Comparison of ENCODE assay signal across 9 cellular contexts in the genomic region with DNA sequence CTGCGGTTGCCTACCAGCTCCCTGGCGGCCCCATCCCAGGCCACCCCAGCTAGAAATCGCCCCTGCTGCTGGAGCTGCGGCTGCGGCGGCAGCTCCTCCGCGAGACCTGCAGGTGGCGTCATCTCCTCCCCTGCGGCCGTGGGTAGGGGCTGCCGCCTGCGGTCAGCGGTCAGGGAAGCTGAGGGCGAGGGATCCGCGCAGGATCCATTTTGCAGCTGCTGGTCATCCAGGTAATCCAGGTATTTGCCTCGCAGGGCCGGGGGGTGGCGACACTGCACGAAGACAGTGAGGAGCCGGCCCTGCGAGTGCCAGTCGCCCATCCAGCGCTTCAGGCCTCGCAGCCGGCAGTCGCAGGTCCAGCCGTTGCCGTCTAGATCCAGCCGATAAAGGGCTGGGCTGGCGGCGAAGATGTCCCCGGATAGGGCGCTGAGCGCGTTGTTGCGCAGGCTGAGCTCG. TPM values are rescaled to one million over a fixed set of nuclear protein-coding genes. Genes with fewer than 3 reads are reported as not detected.
DNase-seq lines count a peak whose midpoint lies in the region; ATAC-seq and TF ChIP-seq lines count a peak whose summit lies in the region.
"Had no signal": no experiment of that assay in that cellular context is flagged by ENCODE, and none has a peak within 500 bp of the region (broad histone marks: within the 10 kb centered on the region; RNA-seq: fewer than 3 reads in every experiment).

No MANE protein-coding gene starts in this region.

- no peaks in the 10 kb centered on the region for H3K79me2 ChIP-seq in HCT116 (ENCODE audit: insufficient read depth, low read length)

- peak; percentile 71 for DNase-seq in Ammon's horn (ENCODE audit: low spot score)
- DNase-seq in HCT116 (ENCODE audit: low read depth, low spot score) = no peak
- peak; percentile 68 for DNase-seq in RWPE2 (ENCODE audit: low spot score)
- DNase-seq in upper lobe of left lung = peak; percentile 73 to 89
- no peak for DNase-seq in activated effector memory CD4-positive, alpha-beta T cell treated with anti-CD3 and anti-CD28 coated beads, Interleukin-2, amount 50 U/mL, for 16 hours

- no peak for TF ChIP-seq POLR2A in HCT116 (IDR thresholded peaks at IDR 0.05; ENCODE audit: borderline replicate concordance, extremely low read depth, insufficient read depth, insufficient read length)
- TF ChIP-seq POLR2A in upper lobe of left lung (IDR thresholded peaks at IDR 0.05) = no peak

- CTCF ChIA-PET in HCT116 (lab: Charles Lee) = interaction anchor here (0.7 to 1.5 kb wide), 4 partner anchors 16 to 150 kb away, joined by 3 to 7 read pairs (median 3); no protein-coding TSS in a partner anchor

- H2AFZ ChIP-seq in HCT116 (ENCODE audit: low read depth, low read length, poor library complexity, severe bottlenecking) = no peak overlapping the region

- H3K4me2 ChIP-seq in HCT116 (ENCODE audit: low read length) = no peak overlapping the region

- TF ChIP-seq RAD21 in HCT116 (IDR thresholded peaks at IDR 0.05; ENCODE audit: low read depth) = peak; percentile 17; the same call in 1 of the 2 replicates

- BruUV-seq in HCT116 (replicated peaks; lab: Mats Ljungman, UMichigan) = no TSS peak

- 1 to 2% methylated on average over 31 to 34 of the region's 39 CpGs for WGBS in mesodermal cell (ENCODE audit: insufficient coverage in 2 of 2), 2 experiments
- 0 to 4% methylated on average over 14 to 19 of the region's 39 CpGs for WGBS in upper lobe of left lung, 2 donors

- H3K9me3 ChIP-seq in HCT116 (ENCODE audit: control insufficient read depth in 1 of 2, insufficient read depth in 1 of 2, low read depth in 1 of 2, low read length in 2 of 2) = no peaks in the 10 kb centered on the region
- no peaks in the 10 kb centered on the region for H3K9me3 ChIP-seq in RWPE2 (ENCODE audit: severe bottlenecking)
- H3K9me3 ChIP-seq in mesodermal cell (ENCODE audit: control insufficient read depth, low read length) = no peaks in the 10 kb centered on the region
- no peaks in the 10 kb centered on the region for H3K9me3 ChIP-seq in upper lobe of left lung

- ATAC-seq in HCT116 (peak; percentile 22; the same call in 1 of the 2 replicates), RWPE2 (ENCODE audit: low read depth) (peak; percentile 54), esophagus mucosa (peak; percentile 38), upper lobe of left lung (ENCODE audit: low FRiP score in 2 of 2) (peak; percentile 54 to 81), GM21447 (IDR thresholded peaks at IDR 0.05; ENCODE audit: unreplicated experiment) (no peak)

- intact Hi-C loops in HCT116 (cut with micrococcal nuclease) = no loop called here

- H3K36me3 ChIP-seq in HCT116 (ENCODE audit: control insufficient read depth in 1 of 2, insufficient read depth in 2 of 2, low read length in 2 of 2) (no peaks in the 10 kb centered on the region), RWPE2 (ENCODE audit: low read depth) (no peaks in the 10 kb centered on the region), mesodermal cell (ENCODE audit: control insufficient read depth, insufficient read depth, low read length) (no peaks in the 10 kb centered on the region), upper lobe of left lung (no peaks in the 10 kb centered on the region)

- POLR2A ChIA-PET in HCT116 (lab: Charles Lee) = no interaction called here

- no peak overlapping the region for H3K27ac ChIP-seq in HCT116 (ENCODE audit: low read depth, low read length)
- H3K27ac ChIP-seq in RWPE2 (ENCODE audit: poor library complexity, severe bottlenecking) = no peak overlapping the region
- H3K27ac ChIP-seq in mesodermal cell (ENCODE audit: low read depth, low read length, severe bottlenecking) = no peak overlapping the region
- peak overlapping the region in 3 of 4 donors; percentile 59 to 63 (median 62) for H3K27ac ChIP-seq in upper lobe of left lung
- H3K27ac ChIP-seq: epithelial cell of prostate had no signal

- no peaks in the 10 kb centered on the region for H3K9me2 ChIP-seq in HCT116 (ENCODE audit: insufficient read depth)

- H4K20me1 ChIP-seq in HCT116 (ENCODE audit: insufficient read depth) = no peaks in the 10 kb centered on the region

- H3K27me3 ChIP-seq in HCT116 (ENCODE audit: insufficient read depth, low read length) (no peaks in the 10 kb centered on the region; the same call in 1 of the 2 replicates), RWPE2 (ENCODE audit: insufficient read depth, poor library complexity, severe bottlenecking) (peaks cover 32% of the 10 kb centered on the region), upper lobe of left lung (peaks cover 0 to 33% (median 21%) of the 10 kb centered on the region in 4 donors)

- TF ChIP-seq EP300 in upper lobe of left lung (IDR thresholded peaks at IDR 0.05) = no peak

- RAD21 ChIA-PET in HCT116 (lab: Charles Lee; ENCODE audit: low non-redundant PET in 1 of 2, low total read pairs in 2 of 2, uncharacterized antibody in 2 of 2, unreplicated experiment in 2 of 2) = no interaction called here

- H3K9ac ChIP-seq in HCT116 (ENCODE audit: low read length) = no peak overlapping the region

- H3K4me3 ChIP-seq in HCT116 (replicated peaks in 1 of 2; ENCODE audit: low read depth in 1 of 2, low read length in 2 of 2) (no peak overlapping the region), RWPE2 (ENCODE audit: severe bottlenecking) (peak overlapping the region; percentile 26), mesodermal cell (ENCODE audit: extremely low read depth, insufficient read depth, low read length, poor library complexity, severe bottlenecking) (peak overlapping the region; percentile 45), upper lobe of left lung (peak overlapping the region; percentile 35 to 60 (median 50))

- H3K4me1 ChIP-seq in HCT116 (ENCODE audit: control insufficient read depth in 1 of 2, insufficient read depth in 2 of 2, low read length in 2 of 2) = no peaks in the 10 kb centered on the region
- H3K4me1 ChIP-seq in RWPE2 (ENCODE audit: insufficient read depth, poor library complexity, severe bottlenecking) = no peaks in the 10 kb centered on the region
- H3K4me1 ChIP-seq in mesodermal cell (ENCODE audit: control insufficient read depth, insufficient read depth, low read length, poor library complexity, severe bottlenecking) = no peaks in the 10 kb centered on the region
- peaks cover 31 to 55% (median 38%) of the 10 kb centered on the region in 4 donors for H3K4me1 ChIP-seq in upper lobe of left lung

- TF ChIP-seq CTCF in HCT116 (IDR thresholded peaks at IDR 0.05 in 2 of 3, conservative IDR thresholded peaks at IDR 0.05 in 1 of 3; ENCODE audit: borderline replicate concordance in 1 of 3, insufficient read depth in 1 of 3, low read depth in 2 of 3, low read length in 2 of 3) = 0 out of 6 replicates have a peak, but pooled peaks of 1 of the 3 experiments have one; percentile 19
- TF ChIP-seq CTCF in RWPE2 (IDR thresholded peaks at IDR 0.05; ENCODE audit: poor library complexity, severe bottlenecking) = peak; percentile 64
- peak; percentile 22 to 74 (median 49) for TF ChIP-seq CTCF in upper lobe of left lung (IDR thresholded peaks at IDR 0.05)

TF ChIP-seq in HCT116, 20 proteins besides CTCF, POLR2A, EP300 and RAD21:
- TF ChIP-seq EZH2 (IDR thresholded peaks at IDR 0.05) (no peak), YY1 (IDR thresholded peaks at IDR 0.05; ENCODE audit: extremely low read depth, insufficient replicate concordance, low read depth, low read length) (no peak), ZNF274 (IDR thresholded peaks at IDR 0.05; ENCODE audit: low read depth, low read length) (no peak)

RNA-seq across cellular contexts. Expression of a gene that starts 1.5 kb away (rescaled TPM):
- total RNA-seq in HCT116 (2021; ENCODE audit: unreplicated experiment) (not detected), esophagus mucosa (2.9 TPM), upper lobe of left lung (10 to 100 TPM in 1 of 6 donors, 1 to 10 TPM in 5; 2.8 to 11.0 (median 5.6) TPM)
- polyA plus RNA-seq in HCT116 (2012) = not detected in 2 replicates
- polyA plus RNA-seq in mesodermal cell (2013, experiment 1 of 2) = 15.1 TPM
- 12.8 TPM for polyA plus RNA-seq in mesodermal cell (2013, experiment 2 of 2)

Comparison
In these comparisons a context has a peak if more than half of its experiments do, and no peak if none do; other contexts are left out.
1. DNase-seq: peak in Ammon's horn (single experiment), RWPE2 (single experiment) and upper lobe of left lung (2 of 2); none in HCT116 (single experiment) and activated effector memory CD4-positive, alpha-beta T cell treated with anti-CD3 and anti-CD28 coated beads, Interleukin-2, amount 50 U/mL, for 16 hours (single experiment).
2. H3K27ac ChIP-seq: peak in upper lobe of left lung (3 of 4); none in HCT116 (single experiment), RWPE2 (single experiment) and mesodermal cell (single experiment).
3. H3K4me3 ChIP-seq: peak in RWPE2 (single experiment), mesodermal cell (single experiment) and upper lobe of left lung (4 of 4); none in HCT116 (0 of 2).